Comparison of ENCODE assay signal across 12 cellular contexts in genomic region chr17:57994436-57994835, GRCh38. TPM values are rescaled to one million over a fixed set of nuclear protein-coding genes. Genes with fewer than 3 reads are reported as not detected.
DNase-seq lines count a peak whose midpoint lies in the region; ATAC-seq, FAIRE-seq and TF ChIP-seq lines count a peak whose summit lies in the region.
"Had no signal": no experiment of that assay in that cellular context is flagged by ENCODE, and none has a peak within 500 bp of the region (broad histone marks: within the 10 kb centered on the region; RNA-seq: fewer than 3 reads in every experiment).

No MANE protein-coding gene starts in this region.

- H3K4me1 ChIP-seq in GM12878 (ENCODE audit: control insufficient read depth, insufficient read depth, low read length) = peaks cover 22% of the 10 kb centered on the region

- no TSS peak for BruUV-seq in GM12878 (replicated peaks; lab: Mats Ljungman, UMichigan)

- DNase-seq in CD4-positive, alpha-beta T cell = no peak
- DNase-seq in HL-60 (ENCODE audit: low read depth in 1 of 2, low spot score in 1 of 2) = no peak
- no peak for DNase-seq in GM12878 (ENCODE audit: low read depth, low spot score)
- no peak for DNase-seq in naive thymus-derived CD8-positive, alpha-beta T cell
- no peak for DNase-seq in SKM-1 (lab: John Stamatoyannopoulos, UW; ENCODE audit: unreplicated experiment)
- DNase-seq in NCI-H2081 treated with DMSO at 0.1 percent for 48 hours (lab: John Stamatoyannopoulos, UW) = no peak
- no peak for DNase-seq in GM20000 (ENCODE audit: low spot score)
- DNase-seq: cortex of kidney, DMS79 treated with DMSO at 0.1 percent for 48 hours, retina had no signal

- no peak overlapping the region for H3K4me2 ChIP-seq in GM12878 (ENCODE audit: control insufficient read depth, insufficient read depth)

- no peak for FAIRE-seq in GM12878 (lab: Jason Lieb, UNC)

- H3K9me3 Mint-ChIP-seq in CD4-positive, alpha-beta T cell = no peaks in the 10 kb centered on the region
- no peaks in the 10 kb centered on the region for H3K9me3 Mint-ChIP-seq in naive thymus-derived CD8-positive, alpha-beta T cell
- H3K9me3 Mint-ChIP-seq: activated T-helper 1 cell treated with anti-CD3 and anti-CD28 coated beads, Interleukin-12 subunit alpha, Interleukin-12 subunit beta, Interleukin-2, Interleukin-4 antibody, amounts not matched to agents 30 ng/mL and 10 ng/mL and 1 ng/mL, durations not matched to agents 14 hours and 24 hours and 36 hours had no signal

- TF ChIP-seq POLR2A in GM12878 (IDR thresholded peaks at IDR 0.05; ENCODE audit: low read depth, low read length) = no peak

- no peak for TF ChIP-seq RAD21 in GM12878 (IDR thresholded peaks at IDR 0.05; ENCODE audit: insufficient read depth, low read depth, low read length)

- no peak overlapping the region for H3K9ac ChIP-seq in GM12878 (ENCODE audit: control insufficient read depth, insufficient read depth, low read length)

- in situ Hi-C loops in GM12878 (cut with MboI) = loop anchor here (10.0 kb wide), 1 partner anchor 100 kb away; no protein-coding TSS in a partner anchor

- SMC1A ChIA-PET in GM12878 (lab: Charles Lee; ENCODE audit: uncharacterized antibody, unreplicated experiment) = interaction anchor here (1.0 to 12.0 kb wide), 14 partner anchors 9 to 144 kb away, joined by 3 to 341 read pairs (median 8); partner anchors contain the start of gene SRSF1

- peak overlapping the region; percentile 6 for H3K27ac Mint-ChIP-seq in CD4-positive, alpha-beta T cell
- H3K27ac Mint-ChIP-seq in naive thymus-derived CD8-positive, alpha-beta T cell = peak overlapping the region; percentile 1 to 85 (median 66)

- H3K4me3 ChIP-seq in HL-60 (replicated peaks; ENCODE audit: insufficient read depth, low read length) (no peak overlapping the region), GM12878 (no peak overlapping the region)

- POLR2A ChIA-PET in CD4-positive, alpha-beta T cell (lab: Charles Lee) = interaction anchor here (1.5 to 8.1 kb wide), 2 partner anchors 12 to 144 kb away, joined by 5 to 94 read pairs; partner anchors contain the start of gene SRSF1
- POLR2A ChIA-PET in GM12878 (lab: Charles Lee) = interaction anchor here (0.6 to 1.8 kb wide), 7 partner anchors 8 to 146 kb away, joined by 3 to 9 read pairs (median 5); partner anchors contain the start of gene SRSF1
- POLR2A ChIA-PET in naive thymus-derived CD8-positive, alpha-beta T cell (lab: Charles Lee) = interaction anchor here (0.5 to 5.1 kb wide), 6 partner anchors 8 to 147 kb away, joined by 3 to 39 read pairs (median 5); partner anchors contain the start of gene SRSF1

- no peaks in the 10 kb centered on the region for H3K9me3 ChIP-seq in CD4-positive, alpha-beta T cell (ENCODE audit: control insufficient read depth, low read length)
- H3K9me3 ChIP-seq in GM12878 (replicated peaks; ENCODE audit: control insufficient read depth, insufficient read depth, low read length) = no peaks in the 10 kb centered on the region

- 57% methylated on average over 2 of the region's 2 CpGs for WGBS in GM12878 (ENCODE audit: insufficient coverage, insufficient replicate concordance, low lambda C conversion rate, missing lambda C conversion rate)

- H3K36me3 ChIP-seq in GM12878 (ENCODE audit: control insufficient read depth in 2 of 2, insufficient read depth in 2 of 2, low read length in 1 of 2) = peaks cover 0 to 21% of the 10 kb centered on the region in 2 experiments; a peak in 3 of 4 replicates

- CTCF ChIA-PET in CD4-positive, alpha-beta T cell (lab: Charles Lee) = interaction anchor here (0.5 to 2.4 kb wide), 4 partner anchors 8 to 362 kb away, joined by 3 to 7 read pairs (median 4); no protein-coding TSS in a partner anchor
- CTCF ChIA-PET in GM12878 (lab: Yijun Ruan, JAX) = interaction anchor here (0.6 to 19.6 kb wide), 19 partner anchors 8 to 155 kb away, joined by 3 to 708 read pairs (median 4); partner anchors contain the start of genes MRPS23 and SRSF1

- RAD21 ChIA-PET in GM12878 (lab: Charles Lee; ENCODE audit: unreplicated experiment) = interaction anchor here (0.7 to 12.2 kb wide), 11 partner anchors 12 to 136 kb away, joined by 3 to 239 read pairs (median 6); partner anchors contain the start of gene SRSF1

- H2AFZ ChIP-seq in GM12878 (ENCODE audit: control insufficient read depth, low read depth, low read length) = no peak overlapping the region

- intact Hi-C loops in CD4-positive, alpha-beta T cell (cut with DNase I, micrococcal nuclease) = loop anchor here (2.0 to 10.0 kb wide), 3 partner anchors 78 to 740 kb away; partner anchors contain the start of gene MSI2 (in 1 of the 2)
- intact Hi-C loops in GM12878 (cut with micrococcal nuclease; ENCODE audit: unreplicated experiment) = loop anchor here (2.0 kb wide), 1 partner anchor 102 kb away; no protein-coding TSS in a partner anchor

- no peaks in the 10 kb centered on the region for H4K20me1 ChIP-seq in GM12878 (ENCODE audit: control insufficient read depth, insufficient read depth)

- ATAC-seq in CD4-positive, alpha-beta T cell (ENCODE audit: poor library complexity) = no peak
- ATAC-seq in GM12878 (no peak), HG03439 (IDR thresholded peaks at IDR 0.05; ENCODE audit: unreplicated experiment) (no peak)
- ATAC-seq in naive thymus-derived CD8-positive, alpha-beta T cell = no peak

- H3K4me3 Mint-ChIP-seq in CD4-positive, alpha-beta T cell = no peak overlapping the region
- H3K4me3 Mint-ChIP-seq in naive thymus-derived CD8-positive, alpha-beta T cell = no peak overlapping the region
- H3K4me3 Mint-ChIP-seq: activated T-helper 1 cell treated with anti-CD3 and anti-CD28 coated beads, Interleukin-12 subunit alpha, Interleukin-12 subunit beta, Interleukin-2, Interleukin-4 antibody, amounts not matched to agents 30 ng/mL and 10 ng/mL and 1 ng/mL, durations not matched to agents 14 hours and 24 hours and 36 hours had no signal

- no peaks in the 10 kb centered on the region for H3K27me3 Mint-ChIP-seq in CD4-positive, alpha-beta T cell
- no peaks in the 10 kb centered on the region for H3K27me3 Mint-ChIP-seq in naive thymus-derived CD8-positive, alpha-beta T cell

- H3K27ac ChIP-seq in CD4-positive, alpha-beta T cell (ENCODE audit: low read depth, low read length) = no peak overlapping the region
- H3K27ac ChIP-seq in HL-60 (replicated peaks) (0 out of 2 replicates have a peak overlapping the region, but pooled peaks have one; percentile 8), GM12878 (ENCODE audit: control insufficient read depth, insufficient read depth) (no peak overlapping the region)

- peaks cover 3% of the 10 kb centered on the region for H3K79me2 ChIP-seq in GM12878 (ENCODE audit: control insufficient read depth, insufficient read depth, low read length)

- H3K36me3 Mint-ChIP-seq in CD4-positive, alpha-beta T cell (ENCODE audit: low read depth) = peaks cover under 1% of the 10 kb centered on the region
- H3K36me3 Mint-ChIP-seq in naive thymus-derived CD8-positive, alpha-beta T cell = no peaks in the 10 kb centered on the region

- H3K27me3 ChIP-seq in CD4-positive, alpha-beta T cell (ENCODE audit: control insufficient read depth, insufficient read depth, low read length) = no peaks in the 10 kb centered on the region
- H3K27me3 ChIP-seq in HL-60 (ENCODE audit: insufficient read depth, poor library complexity, severe bottlenecking) (no peaks in the 10 kb centered on the region), GM12878 (replicated peaks in 1 of 2; ENCODE audit: control insufficient read depth in 2 of 2, insufficient read depth in 2 of 2, low read length in 1 of 2) (no peaks in the 10 kb centered on the region)

- no peak for TF ChIP-seq CTCF in CD4-positive, alpha-beta T cell (IDR thresholded peaks at IDR 0.05)
- TF ChIP-seq CTCF in HL-60 (IDR thresholded peaks at IDR 0.05; ENCODE audit: insufficient read depth, low read length) (no peak), GM12878 (IDR thresholded peaks at IDR 0.05 in 2 of 3, conservative IDR thresholded peaks at IDR 0.05 in 1 of 3; ENCODE audit: control insufficient read depth in 2 of 3, extremely low read depth in 1 of 3, insufficient read depth in 1 of 3, low read depth in 3 of 3, low read length in 3 of 3) (no peak), GM20000 (IDR thresholded peaks at IDR 0.05; ENCODE audit: extremely low read depth, missing control alignments) (no peak)

- no peak for TF ChIP-seq EP300 in GM12878 (IDR thresholded peaks at IDR 0.05; ENCODE audit: borderline replicate concordance in 1 of 2, control insufficient read depth in 1 of 2, low read depth in 2 of 2, low read length in 2 of 2)

- peaks cover 56% of the 10 kb centered on the region for H3K4me1 Mint-ChIP-seq in CD4-positive, alpha-beta T cell (ENCODE audit: low read depth)
- peaks cover 18 to 61% (median 56%) of the 10 kb centered on the region in 4 donors for H3K4me1 Mint-ChIP-seq in naive thymus-derived CD8-positive, alpha-beta T cell

RNA-seq across cellular contexts. Expression of gene VEZF1, which starts 6.4 kb away (rescaled TPM):
- 10 to 100 TPM; 41.6 to 41.7 TPM for total RNA-seq in CD4-positive, alpha-beta T cell
- 36.1 and 37.5 TPM in 2 replicates for total RNA-seq in GM12878 (2013; cell fraction: nucleolus; rRNA removed)
- total RNA-seq in GM12878 (2014; rRNA removed) (22.4 and 25.0 TPM in 2 replicates), GM12878 (2014; rRNA removed; fragmentation: Illumina TruSeq; extraction: Trizol) (23.4 and 23.7 TPM in 2 replicates), GM12878 (2021) (22.9 and 25.7 TPM in 2 replicates)
- 9.9 TPM for polyA plus RNA-seq in GM12878 (2011; ENCODE audit: low read depth)
- polyA plus RNA-seq in GM12878 (2011; rRNA removed) (26.2 and 27.1 TPM in 2 replicates), GM12878 (2014; fragmentation: Illumina TruSeq; extraction: Trizol) (28.2 and 32.4 TPM in 2 replicates), GM12878 (2014; fragmentation: Nextera tagmentation; extraction: Ambion mirVana) (10 to 100 TPM in 1 of 2 experiments, 1 to 10 TPM in 1; 9.5 to 11.7 TPM), GM12878 (2014; rRNA removed) (13.7 and 15.1 TPM in 2 replicates), GM12878 (2016; fragmentation: Nextera tagmentation; extraction: Ambion mirVana) (10 to 100 TPM; 14.8 to 18.2 TPM)
- polyA plus RNA-seq in GM12878 (2011; cell fraction: cytosol; rRNA removed) = 18.8 and 20.1 TPM in 2 replicates
- polyA plus RNA-seq in GM12878 (2011; cell fraction: nucleus; rRNA removed) = 26.6 and 31.7 TPM in 2 replicates
- 14.5 and 15.0 TPM in 2 replicates for polyA plus RNA-seq in GM12878 (2012)
- polyA minus RNA-seq in GM12878 (2011; rRNA and poly(A)+ RNA removed) = 39.4 and 50.4 TPM in 2 replicates
- 13.8 and 19.4 TPM in 2 replicates for polyA minus RNA-seq in GM12878 (2011; cell fraction: cytosol; rRNA and poly(A)+ RNA removed)
- polyA minus RNA-seq in GM12878 (2011; cell fraction: nucleus; rRNA and poly(A)+ RNA removed) = 18.6 and 25.8 TPM in 2 replicates
- 10 to 100 TPM; 91.6 to 92.8 TPM for total RNA-seq in naive thymus-derived CD8-positive, alpha-beta T cell
- polyA plus RNA-seq in naive thymus-derived CD8-positive, alpha-beta T cell = 10 to 100 TPM; 41.1 to 48.9 (median 42.1) TPM

RNA-seq across cellular contexts. Expression of gene SRSF1, which starts 12.6 kb away (rescaled TPM):
- total RNA-seq in CD4-positive, alpha-beta T cell = 100 to 1,000 TPM; 115 to 121 TPM
- total RNA-seq in GM12878 (2013; cell fraction: nucleolus; rRNA removed) = 908 and 925 TPM in 2 replicates
- total RNA-seq in GM12878 (2014; rRNA removed) (386 and 445 TPM in 2 replicates), GM12878 (2014; rRNA removed; fragmentation: Illumina TruSeq; extraction: Trizol) (449 and 474 TPM in 2 replicates), GM12878 (2021) (429 and 438 TPM in 2 replicates)
- 92.6 TPM for polyA plus RNA-seq in GM12878 (2011; ENCODE audit: low read depth)
- polyA plus RNA-seq in GM12878 (2011; rRNA removed) (451 and 626 TPM in 2 replicates), GM12878 (2014; fragmentation: Illumina TruSeq; extraction: Trizol) (377 and 464 TPM in 2 replicates), GM12878 (2014; fragmentation: Nextera tagmentation; extraction: Ambion mirVana) (100 to 1,000 TPM; 101 to 104 TPM), GM12878 (2014; rRNA removed) (392 and 421 TPM in 2 replicates), GM12878 (2016; fragmentation: Nextera tagmentation; extraction: Ambion mirVana) (100 to 1,000 TPM; 387 to 420 TPM)
- polyA plus RNA-seq in GM12878 (2011; cell fraction: cytosol; rRNA removed) = 202 and 387 TPM in 2 replicates
- 1,046 and 1,298 TPM in 2 replicates for polyA plus RNA-seq in GM12878 (2011; cell fraction: nucleus; rRNA removed)
- polyA plus RNA-seq in GM12878 (2012) = 174 and 210 TPM in 2 replicates
- 321 and 353 TPM in 2 replicates for polyA minus RNA-seq in GM12878 (2011; rRNA and poly(A)+ RNA removed)
- 159 and 182 TPM in 2 replicates for polyA minus RNA-seq in GM12878 (2011; cell fraction: cytosol; rRNA and poly(A)+ RNA removed)
- 566 and 707 TPM in 2 replicates for polyA minus RNA-seq in GM12878 (2011; cell fraction: nucleus; rRNA and poly(A)+ RNA removed)
- 100 to 1,000 TPM; 213 to 256 TPM for total RNA-seq in naive thymus-derived CD8-positive, alpha-beta T cell
- polyA plus RNA-seq in naive thymus-derived CD8-positive, alpha-beta T cell = 10 to 100 TPM; 43.5 to 51.6 (median 45.4) TPM

RNA-seq across cellular contexts. Expression of gene CUEDC1, which starts 39.2 kb away (rescaled TPM):
- 1 to 10 TPM in 1 of 2 experiments, under 1 TPM in 1; 0.41 to 1.0 TPM for total RNA-seq in CD4-positive, alpha-beta T cell
- total RNA-seq in GM12878 (2013; cell fraction: nucleolus; rRNA removed) = 2.4 and 2.9 TPM in 2 replicates
- total RNA-seq in GM12878 (2014; rRNA removed) = 2.7 and 2.9 TPM in 2 replicates
- total RNA-seq in GM12878 (2014; rRNA removed; fragmentation: Illumina TruSeq; extraction: Trizol) = 4.1 and 6.3 TPM in 2 replicates
- total RNA-seq in GM12878 (2021) = 6.6 and 7.4 TPM in 2 replicates
- 0.16 TPM for polyA plus RNA-seq in GM12878 (2011; ENCODE audit: low read depth)
- 0.49 and 0.50 TPM in 2 replicates for polyA plus RNA-seq in GM12878 (2011; rRNA removed)
- 0.97 and 1.2 TPM in 2 replicates for polyA plus RNA-seq in GM12878 (2011; cell fraction: cytosol; rRNA removed)
- polyA plus RNA-seq in GM12878 (2011; cell fraction: nucleus; rRNA removed) = 3.0 and 4.4 TPM in 2 replicates
- polyA plus RNA-seq in GM12878 (2012) = 0.45 and 0.54 TPM in 2 replicates
- polyA plus RNA-seq in GM12878 (2014; fragmentation: Illumina TruSeq; extraction: Trizol) = 2.4 and 5.6 TPM in 2 replicates
- under 1 TPM; 0.24 to 0.80 TPM for polyA plus RNA-seq in GM12878 (2014; fragmentation: Nextera tagmentation; extraction: Ambion mirVana)
- polyA plus RNA-seq in GM12878 (2014; rRNA removed) = 5.7 and 7.0 TPM in 2 replicates
- polyA plus RNA-seq in GM12878 (2016; fragmentation: Nextera tagmentation; extraction: Ambion mirVana) = under 1 TPM; 0.55 to 0.71 TPM
- 0.22 and 0.72 TPM in 2 replicates for polyA minus RNA-seq in GM12878 (2011; rRNA and poly(A)+ RNA removed)
- 0.94 TPM in 1 of 2 replicates, not detected in the other for polyA minus RNA-seq in GM12878 (2011; cell fraction: cytosol; rRNA and poly(A)+ RNA removed)
- polyA minus RNA-seq in GM12878 (2011; cell fraction: nucleus; rRNA and poly(A)+ RNA removed) = 0.97 and 1.1 TPM in 2 replicates
- total RNA-seq in naive thymus-derived CD8-positive, alpha-beta T cell = under 1 TPM in 1 of 2 experiments, not detected in 1; 0.55 TPM
- not detected for polyA plus RNA-seq in naive thymus-derived CD8-positive, alpha-beta T cell
- total RNA-seq: activated T-helper 1 cell treated with anti-CD3 and anti-CD28 coated beads, Interleukin-12 subunit alpha, Interleukin-12 subunit beta, Interleukin-2, Interleukin-4 antibody, amounts not matched to agents 30 ng/mL and 10 ng/mL and 1 ng/mL, durations not matched to agents 14 hours and 24 hours and 36 hours had no signal
